Comparison of ENCODE assay signal across 1 cellular context in genomic region chr3:136250226-136250861, GRCh38.
TF ChIP-seq lines count a peak whose summit lies in the region.

TSS of gene PCCB (plus strand) at chr3:136250340. CDS start at chr3:136250376, 36 bp downstream.

TF ChIP-seq in HepG2, 621 proteins besides CTCF, POLR2A, EP300 and RAD21 (continued from another document and continues in another):
- TF ChIP-seq HMGXB4 (CRISPR knock-in tag; IDR thresholded peaks at IDR 0.05; ENCODE audit: borderline replicate concordance in 1 of 2, low read depth in 1 of 2): peak; percentile 90 to 95; a peak in 3 of 4 replicates
- TF ChIP-seq FOXA3 (CRISPR knock-in tag; IDR thresholded peaks at IDR 0.05): peak; percentile 50
- peak; percentile 89 for TF ChIP-seq ZBTB7A (CRISPR knock-in tag; IDR thresholded peaks at IDR 0.05)
- no peak; the same call in 1 of the 2 replicates for TF ChIP-seq ZNF337 (CRISPR knock-in tag; IDR thresholded peaks at IDR 0.05; ENCODE audit: borderline replicate concordance, low read depth)
- TF ChIP-seq ZNF326 (CRISPR knock-in tag; IDR thresholded peaks at IDR 0.05; ENCODE audit: borderline replicate concordance): no peak
- peak; percentile 64; the same call in 1 of the 2 replicates for TF ChIP-seq STAT6 (CRISPR knock-in tag; IDR thresholded peaks at IDR 0.05; ENCODE audit: borderline replicate concordance)
- TF ChIP-seq FOXM1 (CRISPR knock-in tag; IDR thresholded peaks at IDR 0.05): no peak
- no peak for TF ChIP-seq NR2F1 (CRISPR knock-in tag; IDR thresholded peaks at IDR 0.05)
- peak; percentile 64; the same call in 1 of the 2 replicates for TF ChIP-seq HDAC1 (CRISPR knock-in tag; IDR thresholded peaks at IDR 0.05)
- peak; percentile 41 for TF ChIP-seq FOSL2 (CRISPR knock-in tag; IDR thresholded peaks at IDR 0.05)
- peak; percentile 33; the same call in 1 of the 2 replicates for TF ChIP-seq AHDC1 (CRISPR knock-in tag; IDR thresholded peaks at IDR 0.05; ENCODE audit: borderline replicate concordance)
- no peak; the same call in 1 of the 2 replicates for TF ChIP-seq ZMYM2 (CRISPR knock-in tag; IDR thresholded peaks at IDR 0.05)
- TF ChIP-seq IRF9 (CRISPR knock-in tag; IDR thresholded peaks at IDR 0.05; ENCODE audit: borderline replicate concordance): no peak
- TF ChIP-seq MZF1 (CRISPR knock-in tag; IDR thresholded peaks at IDR 0.05; ENCODE audit: borderline replicate concordance): 0 out of 2 replicates have a peak, but pooled peaks have one; percentile 57
- no peak for TF ChIP-seq ZNF704 (CRISPR knock-in tag; IDR thresholded peaks at IDR 0.05; ENCODE audit: borderline replicate concordance)
- no peak for TF ChIP-seq NR3C1 (CRISPR knock-in tag; IDR thresholded peaks at IDR 0.05)
- TF ChIP-seq ZNF24 (IDR thresholded peaks at IDR 0.05): no peak
- TF ChIP-seq PAXIP1 (CRISPR knock-in tag; conservative IDR thresholded peaks at IDR 0.05): peak; percentile 38
- TF ChIP-seq POLR2G (IDR thresholded peaks at IDR 0.05; ENCODE audit: low read depth, low read length): peak; percentile 91
- TF ChIP-seq CBX1 (IDR thresholded peaks at IDR 0.05; ENCODE audit: low read depth): no peak
- no peak for TF ChIP-seq ZSCAN22 (CRISPR knock-in tag; IDR thresholded peaks at IDR 0.05)
- no peak for TF ChIP-seq PAF1 (CRISPR knock-in tag; IDR thresholded peaks at IDR 0.05)
- TF ChIP-seq ZNF234 (CRISPR knock-in tag; conservative IDR thresholded peaks at IDR 0.05): 0 out of 2 replicates have a peak, but pooled peaks have one; percentile 90
- TF ChIP-seq RCOR2 (CRISPR knock-in tag; IDR thresholded peaks at IDR 0.05): 0 out of 2 replicates have a peak, but pooled peaks have one; percentile 25
- TF ChIP-seq GMEB1 (CRISPR knock-in tag; IDR thresholded peaks at IDR 0.05; ENCODE audit: borderline replicate concordance): peak; percentile 84
- TF ChIP-seq ZNF260 (CRISPR knock-in tag; IDR thresholded peaks at IDR 0.05; ENCODE audit: borderline replicate concordance, low read depth): 0 out of 2 replicates have a peak, but pooled peaks have one; percentile 49
- no peak for TF ChIP-seq MYNN (CRISPR knock-in tag; IDR thresholded peaks at IDR 0.05; ENCODE audit: low read depth)
- no peak for TF ChIP-seq PRDM10 (CRISPR knock-in tag; IDR thresholded peaks at IDR 0.05; ENCODE audit: low read depth)
- peak; percentile 89 for TF ChIP-seq HNF1B (CRISPR knock-in tag; IDR thresholded peaks at IDR 0.05)
- peak; percentile 97 for TF ChIP-seq TAF1 (CRISPR knock-in tag; IDR thresholded peaks at IDR 0.05)
- peak; percentile 70; the same call in 1 of the 2 replicates for TF ChIP-seq ZNF607 (CRISPR knock-in tag; IDR thresholded peaks at IDR 0.05; ENCODE audit: borderline replicate concordance)
